In the genomic region with DNA sequence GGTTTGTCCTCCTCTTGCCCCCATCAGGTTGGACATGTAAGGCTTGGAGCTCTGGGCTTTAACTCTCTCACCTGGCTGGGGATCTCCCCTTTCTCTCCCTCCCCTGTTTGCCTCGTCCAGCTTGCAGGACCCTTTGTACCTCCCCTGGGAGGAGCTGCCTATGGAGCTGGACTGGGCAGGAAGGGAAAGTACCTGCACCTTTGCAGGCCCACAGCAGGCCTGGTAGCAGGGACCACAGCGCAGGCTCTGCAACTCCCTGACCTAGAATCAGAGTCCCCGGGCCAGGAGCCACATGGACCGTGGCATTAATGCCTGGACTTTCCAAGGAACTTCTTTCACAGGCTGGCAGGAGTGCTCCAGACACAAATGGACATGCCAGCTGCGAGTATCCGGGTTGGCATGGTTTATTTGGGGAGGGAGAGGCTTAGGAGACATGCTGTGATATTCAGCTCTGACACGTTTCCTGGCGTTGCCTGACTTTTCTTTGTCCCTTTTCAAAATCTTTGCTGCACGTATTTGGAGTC, we compare ENCODE assay signal across 1 cellular context.
TF ChIP-seq lines count a peak whose summit lies in the region.

No MANE protein-coding gene starts in this region.

TF ChIP-seq in H1, 55 proteins besides CTCF, POLR2A, EP300 and RAD21 (continued from another document):
- no peak for TF ChIP-seq CBX8 (IDR thresholded peaks at IDR 0.05; ENCODE audit: borderline replicate concordance, low read depth, low read length)
